Comparison of ENCODE assay signal across 1 cellular context in the genomic region with DNA sequence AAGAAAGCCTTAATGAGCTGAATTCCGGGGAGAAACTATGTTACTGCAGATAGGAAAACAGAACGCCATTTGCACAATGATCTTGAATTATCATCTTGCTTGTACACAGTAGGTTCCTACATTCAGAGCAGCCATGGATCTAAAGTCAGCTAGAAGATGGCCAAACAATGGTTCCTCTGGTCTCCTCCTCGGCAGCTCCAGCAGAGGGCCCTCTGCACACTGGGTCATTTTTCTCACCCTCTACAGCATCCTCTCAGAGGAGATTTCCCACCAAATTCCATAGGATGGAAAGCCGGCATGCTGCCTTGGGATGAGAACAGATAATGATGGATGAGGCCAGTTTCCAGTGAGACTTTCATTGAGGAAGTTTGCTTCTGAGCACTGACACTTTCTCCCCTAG.
TF ChIP-seq lines count a peak whose summit lies in the region.

No MANE protein-coding gene starts in this region.

TF ChIP-seq in HepG2, 621 proteins besides CTCF, POLR2A, EP300 and RAD21:
- TF ChIP-seq KLF15 (CRISPR knock-in tag; IDR thresholded peaks at IDR 0.05; ENCODE audit: borderline replicate concordance) (no peak), ZNF333 (CRISPR knock-in tag; IDR thresholded peaks at IDR 0.05; ENCODE audit: borderline replicate concordance) (no peak), ZNF781 (CRISPR knock-in tag; IDR thresholded peaks at IDR 0.05; ENCODE audit: borderline replicate concordance, not compliant biosample characterization) (no peak), ZNF768 (CRISPR knock-in tag; IDR thresholded peaks at IDR 0.05) (no peak), ZNF143 (CRISPR knock-in tag; IDR thresholded peaks at IDR 0.05) (no peak), RORA (CRISPR knock-in tag; IDR thresholded peaks at IDR 0.05) (no peak), ZBTB38 (CRISPR knock-in tag; IDR thresholded peaks at IDR 0.05) (no peak), RELA (CRISPR knock-in tag; IDR thresholded peaks at IDR 0.05) (no peak), ZNF101 (CRISPR knock-in tag; IDR thresholded peaks at IDR 0.05; ENCODE audit: borderline replicate concordance, low read depth) (no peak), KLF12 (CRISPR knock-in tag; IDR thresholded peaks at IDR 0.05; ENCODE audit: borderline replicate concordance) (no peak), ZNF205 (CRISPR knock-in tag; IDR thresholded peaks at IDR 0.05) (no peak)
